18 cellular contexts compared by ENCODE assay signal in genomic region chr3:155746703-155747102, GRCh38.
"Had no signal": no experiment of that assay in that cellular context is flagged by ENCODE, and none has a peak within 500 bp of the region (broad histone marks: within the 10 kb centered on the region; RNA-seq: fewer than 3 reads in every experiment).

No MANE protein-coding gene starts in this region.

- H3K9me3 Mint-ChIP-seq: activated CD8-positive, alpha-beta T cell treated with anti-CD3 and anti-CD28 coated beads for 36 hours; activated naive CD4-positive, alpha-beta T cell treated with anti-CD3 and anti-CD28 coated beads, Interleukin-2, amount 50 U/mL, for 24 hours; activated T-cell treated with anti-CD3 and anti-CD28 coated beads, Interleukin-2, amount 50 U/mL, for 4 hours had no signal

- DNase-seq: activated CD4-positive, alpha-beta T cell treated with anti-CD3 and anti-CD28 coated beads for 36 hours; activated CD8-positive, alpha-beta T cell treated with anti-CD3 and anti-CD28 coated beads for 36 hours; activated effector memory CD4-positive, alpha-beta T cell treated with anti-CD3 and anti-CD28 coated beads, Interleukin-2, amount 50 U/mL, for 16 hours; activated T-cell treated with anti-CD3 and anti-CD28 coated beads, Interleukin-2, amount 50 U/mL, for 4 hours; adrenal gland; left ventricle myocardium superior; retina; stimulated activated CD4-positive, alpha-beta T cell treated with anti-CD3 and anti-CD28 coated beads, Interleukin-15, amount 100 ng/mL, for 24 hours; stimulated activated CD4-positive, alpha-beta T cell treated with anti-CD3 and anti-CD28 coated beads, Interleukin-4, amount 100 ng/mL, for 4 hours; stimulated activated naive CD8-positive, alpha-beta T cell treated with anti-CD3 and anti-CD28 coated beads, Interleukin-15, Interleukin-2, amounts not matched to agents 100 U/mL and 50 U/mL, for 24 hours; T-helper 17 cell; transverse colon; WERI-Rb-1 had no signal

- H3K36me3 Mint-ChIP-seq: activated naive CD4-positive, alpha-beta T cell treated with anti-CD3 and anti-CD28 coated beads, Interleukin-2, amount 50 U/mL, for 24 hours had no signal

- H3K9me3 ChIP-seq: adrenal gland, neutrophil, transverse colon had no signal

- H3K9ac ChIP-seq: parathyroid adenoma had no signal

- H3K4me3 ChIP-seq: adrenal gland, cardiac muscle cell had no signal

- H3K27me3 ChIP-seq: cardiac muscle cell had no signal

- ATAC-seq: activated CD4-positive, alpha-beta T cell treated with anti-CD3 and anti-CD28 coated beads for 36 hours; activated CD8-positive, alpha-beta T cell treated with anti-CD3 and anti-CD28 coated beads for 36 hours; activated T-cell treated with anti-CD3 and anti-CD28 coated beads, Interleukin-2, amount 50 U/mL, for 4 hours; esophagus mucosa; left ventricle myocardium superior; stimulated activated naive CD8-positive, alpha-beta T cell treated with anti-CD3 and anti-CD28 coated beads, Interleukin-15, Interleukin-2, amounts not matched to agents 100 U/mL and 50 U/mL, for 24 hours; T-helper 17 cell had no signal

- H3K79me2 ChIP-seq: parathyroid adenoma had no signal

- H3K27ac ChIP-seq: adrenal gland, cardiac muscle cell, neutrophil, parathyroid adenoma had no signal

- H3K4me3 Mint-ChIP-seq: activated CD4-positive, alpha-beta T cell treated with anti-CD3 and anti-CD28 coated beads for 36 hours; activated CD8-positive, alpha-beta T cell treated with anti-CD3 and anti-CD28 coated beads for 36 hours; activated naive CD4-positive, alpha-beta T cell treated with anti-CD3 and anti-CD28 coated beads, Interleukin-2, amount 50 U/mL, for 24 hours; activated T-cell treated with anti-CD3 and anti-CD28 coated beads, Interleukin-2, amount 50 U/mL, for 4 hours had no signal

- H3K36me3 ChIP-seq: adrenal gland, cardiac muscle cell, neutrophil, transverse colon, WERI-Rb-1 had no signal

- H3K27ac Mint-ChIP-seq: activated CD4-positive, alpha-beta T cell treated with anti-CD3 and anti-CD28 coated beads for 36 hours; activated CD8-positive, alpha-beta T cell treated with anti-CD3 and anti-CD28 coated beads for 36 hours; activated naive CD4-positive, alpha-beta T cell treated with anti-CD3 and anti-CD28 coated beads, Interleukin-2, amount 50 U/mL, for 24 hours; T-helper 17 cell had no signal
